8 cellular contexts compared by ENCODE assay signal in the genomic region with DNA sequence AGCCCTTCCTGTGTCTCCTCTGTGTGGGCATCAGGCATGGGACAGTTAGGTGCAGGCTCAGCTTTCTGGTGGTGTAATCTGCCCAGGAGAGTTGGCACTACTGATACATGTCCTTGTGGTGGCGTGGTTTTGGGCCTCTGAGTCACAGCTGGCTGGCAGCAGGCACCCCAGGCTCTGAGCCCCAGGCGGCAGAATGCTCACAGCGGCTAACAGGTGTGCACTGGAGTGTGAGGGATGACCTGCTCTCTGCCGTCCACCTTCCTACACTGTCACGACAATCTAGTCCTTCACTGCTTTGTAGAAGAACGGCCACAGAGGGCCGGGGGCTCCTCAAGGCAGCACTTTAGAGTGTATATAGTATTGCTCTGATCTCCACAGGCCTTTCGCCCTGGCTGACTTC.
DNase-seq lines count a peak whose midpoint lies in the region; ATAC-seq, FAIRE-seq and TF ChIP-seq lines count a peak whose summit lies in the region.

No MANE protein-coding gene starts in this region.

- no peaks in the 10 kb centered on the region for H3K4me1 ChIP-seq in right lobe of liver
- no peaks in the 10 kb centered on the region for H3K4me1 ChIP-seq in HepG2 (ENCODE audit: insufficient read depth, low read length)
- H3K4me1 ChIP-seq in SJCRH30: peaks cover 28% of the 10 kb centered on the region
- peaks cover 8 to 9% of the 10 kb centered on the region in 2 donors for H3K4me1 ChIP-seq in uterus

- WGBS in right lobe of liver (ENCODE audit: insufficient coverage, low coverage, low lambda C conversion rate, missing lambda C conversion rate): no CpG with 5 or more reads among the region's 8 CpGs
- 98% methylated on average over 7 of the region's 8 CpGs for WGBS in HepG2 (ENCODE audit: low lambda C conversion rate)

- H3K27me3 ChIP-seq in right lobe of liver (no peaks in the 10 kb centered on the region), HepG2 (ENCODE audit: control insufficient read depth in 1 of 2, insufficient read depth in 2 of 2, low read length in 2 of 2) (no peaks in the 10 kb centered on the region), SJCRH30 (no peaks in the 10 kb centered on the region), uterus (no peaks in the 10 kb centered on the region)

- in situ Hi-C loops in HepG2 (cut with HindIII; ENCODE audit: extremely low pct_ligation_motif_present, low pct_unique_long_range_greater_than_20kb): loop anchor here (25.0 kb wide), 2 partner anchors 607 to 1257 kb away; no protein-coding TSS in a partner anchor

- TF ChIP-seq RAD21 in HepG2 (CRISPR knock-in tag; IDR thresholded peaks at IDR 0.05): no peak

- H3K4me3 ChIP-seq in right lobe of liver (no peak overlapping the region), HepG2 (replicated peaks in 1 of 3; ENCODE audit: insufficient read depth in 1 of 3, low read depth in 2 of 3, low read length in 3 of 3) (no peak overlapping the region), SJCRH30 (no peak overlapping the region), uterus (no peak overlapping the region)

- no peak overlapping the region for H2AFZ ChIP-seq in HepG2 (ENCODE audit: low read length)

- POLR2A ChIA-PET in HepG2 (lab: Yijun Ruan, JAX): no interaction called here

- TF ChIP-seq POLR2A in right lobe of liver (IDR thresholded peaks at IDR 0.05): no peak
- TF ChIP-seq POLR2A in HepG2 (IDR thresholded peaks at IDR 0.05; ENCODE audit: insufficient read depth in 1 of 2, low read depth in 2 of 2, low read length in 2 of 2): no peak
- TF ChIP-seq POLR2A in uterus (IDR thresholded peaks at IDR 0.05): no peak

- no peaks in the 10 kb centered on the region for H3K79me2 ChIP-seq in HepG2 (ENCODE audit: insufficient read depth, low read length)

- DNase-seq in right lobe of liver (peak in 2 of 3 donors; percentile 31 to 39), HepG2 (ENCODE audit: low spot score) (no peak), SJCRH30 (peak; percentile 49 to 57), left kidney (ENCODE audit: low read depth, low spot score) (peak; percentile 38), uterus (peak; percentile 13 to 15), KG1 (lab: John Stamatoyannopoulos, UW) (no peak), T-helper 9 cell (no peak), occipital lobe (lab: John Stamatoyannopoulos, UW) (no peak)

- H3K9me3 ChIP-seq in right lobe of liver (no peaks in the 10 kb centered on the region), HepG2 (ENCODE audit: low read length) (no peaks in the 10 kb centered on the region), SJCRH30 (replicated peaks) (no peaks in the 10 kb centered on the region), uterus (no peaks in the 10 kb centered on the region)

- H4K20me1 ChIP-seq in HepG2 (ENCODE audit: insufficient read depth, low read length): no peaks in the 10 kb centered on the region; the same call in 1 of the 2 replicates

- TF ChIP-seq EP300 in HepG2 (IDR thresholded peaks at IDR 0.05; ENCODE audit: low read depth in 2 of 2, low read length in 2 of 2) (no peak), HepG2 (CRISPR knock-in tag; IDR thresholded peaks at IDR 0.05; ENCODE audit: borderline replicate concordance) (no peak)

- no peak overlapping the region for H3K27ac ChIP-seq in right lobe of liver
- no peak overlapping the region for H3K27ac ChIP-seq in HepG2 (ENCODE audit: extremely low read length, insufficient read depth, low read length)
- no peak overlapping the region; the same call in 1 of the 2 replicates for H3K27ac ChIP-seq in SJCRH30
- peak overlapping the region in 1 of 2 donors; percentile 74 for H3K27ac ChIP-seq in uterus

- intact Hi-C loops in right lobe of liver (cut with DNase I) (no loop called here), HepG2 (cut with micrococcal nuclease; ENCODE audit: unreplicated experiment) (no loop called here), uterus (cut with DNase I; ENCODE audit: low total_unique reads) (loop anchor here (10.0 kb wide), 1 partner anchor 575 kb away; no protein-coding TSS in a partner anchor)

- TF ChIP-seq CTCF in right lobe of liver (IDR thresholded peaks at IDR 0.05): no peak
- TF ChIP-seq CTCF in HepG2 (CRISPR knock-in tag; IDR thresholded peaks at IDR 0.05): no peak
- TF ChIP-seq CTCF in uterus (IDR thresholded peaks at IDR 0.05): no peak

- H3K9ac ChIP-seq in HepG2 (ENCODE audit: insufficient read depth, low read depth, low read length): no peak overlapping the region

- no peaks in the 10 kb centered on the region for H3K36me3 ChIP-seq in right lobe of liver
- H3K36me3 ChIP-seq in HepG2 (replicated peaks in 1 of 2; ENCODE audit: control insufficient read depth in 1 of 2, insufficient read depth in 2 of 2, low read length in 2 of 2): peaks cover 2% of the 10 kb centered on the region in 2 experiments; a peak in 1 of 5 replicates
- H3K36me3 ChIP-seq in SJCRH30: no peaks in the 10 kb centered on the region
- no peaks in the 10 kb centered on the region for H3K36me3 ChIP-seq in uterus

- H3K4me2 ChIP-seq in HepG2 (ENCODE audit: low read depth, low read length): no peak overlapping the region

- ATAC-seq in right lobe of liver: no peak
- ATAC-seq in HepG2: no peak

- no TSS peak for BruUV-seq in HepG2 (replicated peaks; lab: Mats Ljungman, UMichigan)

- FAIRE-seq in HepG2 (lab: Jason Lieb, UNC): no peak

- CTCF ChIA-PET in HepG2 (lab: Yijun Ruan, JAX; ENCODE audit: low intra/inter-chr PET ratio, low total read pairs): interaction anchor here (1.5 kb wide), 1 partner anchor 575 kb away, joined by 6 read pairs; no protein-coding TSS in a partner anchor

TF ChIP-seq in HepG2, 621 proteins besides CTCF, POLR2A, EP300 and RAD21 (continues in another document):
- TF ChIP-seq, protein P1, sequence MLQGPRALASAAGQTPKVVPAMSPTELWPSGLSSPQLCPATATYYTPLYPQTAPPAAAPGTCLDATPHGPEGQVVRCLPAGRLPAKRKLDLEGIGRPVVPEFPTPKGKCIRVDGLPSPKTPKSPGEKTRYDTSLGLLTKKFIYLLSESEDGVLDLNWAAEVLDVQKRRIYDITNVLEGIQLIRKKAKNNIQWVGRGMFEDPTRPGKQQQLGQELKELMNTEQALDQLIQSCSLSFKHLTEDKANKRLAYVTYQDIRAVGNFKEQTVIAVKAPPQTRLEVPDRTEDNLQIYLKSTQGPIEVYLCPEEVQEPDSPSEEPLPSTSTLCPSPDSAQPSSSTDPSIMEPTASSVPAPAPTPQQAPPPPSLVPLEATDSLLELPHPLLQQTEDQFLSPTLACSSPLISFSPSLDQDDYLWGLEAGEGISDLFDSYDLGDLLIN (CRISPR knock-in tag; IDR thresholded peaks at IDR 0.05; ENCODE audit: borderline replicate concordance): no peak
- TF ChIP-seq FOXA1 (IDR thresholded peaks at IDR 0.05): no peak
- no peak for TF ChIP-seq FOXA1 (CRISPR knock-in tag; IDR thresholded peaks at IDR 0.05)
- TF ChIP-seq ZNF607 (CRISPR knock-in tag; IDR thresholded peaks at IDR 0.05; ENCODE audit: borderline replicate concordance): no peak
- TF ChIP-seq, protein P2, sequence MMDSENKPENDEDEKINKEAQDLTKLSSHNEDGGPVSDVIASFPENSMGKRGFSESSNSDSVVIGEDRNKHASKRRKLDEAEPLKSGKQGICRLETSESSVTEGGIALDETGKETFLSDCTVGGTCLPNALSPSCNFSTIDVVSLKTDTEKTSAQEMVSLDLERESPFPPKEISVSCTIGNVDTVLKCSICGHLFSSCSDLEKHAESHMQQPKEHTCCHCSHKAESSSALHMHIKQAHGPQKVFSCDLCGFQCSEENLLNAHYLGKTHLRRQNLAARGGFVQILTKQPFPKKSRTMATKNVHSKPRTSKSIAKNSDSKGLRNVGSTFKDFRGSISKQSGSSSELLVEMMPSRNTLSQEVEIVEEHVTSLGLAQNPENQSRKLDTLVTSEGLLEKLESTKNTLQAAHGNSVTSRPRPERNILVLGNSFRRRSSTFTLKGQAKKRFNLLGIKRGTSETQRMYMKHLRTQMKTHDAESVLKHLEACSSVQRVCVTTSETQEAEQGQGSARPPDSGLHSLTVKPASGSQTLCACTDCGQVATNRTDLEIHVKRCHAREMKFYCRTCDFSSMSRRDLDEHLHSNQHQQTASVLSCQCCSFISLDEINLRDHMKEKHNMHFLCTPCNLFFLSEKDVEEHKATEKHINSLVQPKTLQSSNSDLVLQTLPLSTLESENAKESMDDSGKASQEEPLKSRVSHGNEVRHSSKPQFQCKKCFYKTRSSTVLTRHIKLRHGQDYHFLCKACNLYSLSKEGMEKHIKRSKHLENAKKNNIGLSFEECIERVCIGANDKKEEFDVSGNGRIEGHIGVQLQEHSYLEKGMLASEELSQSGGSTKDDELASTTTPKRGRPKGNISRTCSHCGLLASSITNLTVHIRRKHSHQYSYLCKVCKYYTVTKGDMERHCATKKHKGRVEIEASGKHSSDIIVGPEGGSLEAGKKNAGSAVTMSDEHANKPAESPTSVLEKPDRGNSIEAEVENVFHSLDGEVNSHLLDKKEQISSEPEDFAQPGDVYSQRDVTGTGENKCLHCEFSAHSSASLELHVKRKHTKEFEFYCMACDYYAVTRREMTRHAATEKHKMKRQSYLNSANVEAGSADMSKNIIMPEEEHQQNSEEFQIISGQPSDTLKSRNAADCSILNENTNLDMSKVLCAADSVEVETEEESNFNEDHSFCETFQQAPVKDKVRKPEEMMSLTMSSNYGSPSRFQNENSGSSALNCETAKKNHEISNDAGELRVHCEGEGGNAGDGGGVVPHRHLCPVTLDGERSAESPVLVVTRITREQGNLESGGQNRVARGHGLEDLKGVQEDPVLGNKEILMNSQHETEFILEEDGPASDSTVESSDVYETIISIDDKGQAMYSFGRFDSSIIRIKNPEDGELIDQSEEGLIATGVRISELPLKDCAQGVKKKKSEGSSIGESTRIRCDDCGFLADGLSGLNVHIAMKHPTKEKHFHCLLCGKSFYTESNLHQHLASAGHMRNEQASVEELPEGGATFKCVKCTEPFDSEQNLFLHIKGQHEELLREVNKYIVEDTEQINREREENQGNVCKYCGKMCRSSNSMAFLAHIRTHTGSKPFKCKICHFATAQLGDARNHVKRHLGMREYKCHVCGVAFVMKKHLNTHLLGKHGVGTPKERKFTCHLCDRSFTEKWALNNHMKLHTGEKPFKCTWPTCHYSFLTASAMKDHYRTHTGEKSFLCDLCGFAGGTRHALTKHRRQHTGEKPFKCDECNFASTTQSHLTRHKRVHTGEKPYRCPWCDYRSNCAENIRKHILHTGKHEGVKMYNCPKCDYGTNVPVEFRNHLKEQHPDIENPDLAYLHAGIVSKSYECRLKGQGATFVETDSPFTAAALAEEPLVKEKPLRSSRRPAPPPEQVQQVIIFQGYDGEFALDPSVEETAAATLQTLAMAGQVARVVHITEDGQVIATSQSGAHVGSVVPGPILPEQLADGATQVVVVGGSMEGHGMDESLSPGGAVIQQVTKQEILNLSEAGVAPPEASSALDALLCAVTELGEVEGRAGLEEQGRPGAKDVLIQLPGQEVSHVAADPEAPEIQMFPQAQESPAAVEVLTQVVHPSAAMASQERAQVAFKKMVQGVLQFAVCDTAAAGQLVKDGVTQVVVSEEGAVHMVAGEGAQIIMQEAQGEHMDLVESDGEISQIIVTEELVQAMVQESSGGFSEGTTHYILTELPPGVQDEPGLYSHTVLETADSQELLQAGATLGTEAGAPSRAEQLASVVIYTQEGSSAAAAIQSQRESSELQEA (CRISPR knock-in tag; IDR thresholded peaks at IDR 0.05; ENCODE audit: not compliant biosample characterization): no peak
- no peak for TF ChIP-seq SMC3 (IDR thresholded peaks at IDR 0.05; ENCODE audit: low read length)
- TF ChIP-seq ZNF841 (CRISPR knock-in tag; IDR thresholded peaks at IDR 0.05; ENCODE audit: borderline replicate concordance): no peak

Comparison
In these comparisons a context has a peak if more than half of its experiments do, and no peak if none do; other contexts are left out.
1. DNase-seq: peak in right lobe of liver (2 of 3), SJCRH30 (2 of 2), left kidney (single experiment) and uterus (2 of 2); none in HepG2 (single experiment), KG1 (single experiment), T-helper 9 cell (single experiment) and occipital lobe (single experiment).